ENCODE assay signal across 13 cellular contexts in genomic region chr4:123606946-123607542, GRCh38.
DNase-seq lines count a peak whose midpoint lies in the region; ATAC-seq and TF ChIP-seq lines count a peak whose summit lies in the region.
"Had no signal": no experiment of that assay in that cellular context is flagged by ENCODE, and none has a peak within 500 bp of the region (broad histone marks: within the 10 kb centered on the region; RNA-seq: fewer than 3 reads in every experiment).

No MANE protein-coding gene starts in this region.

- CTCF ChIA-PET in activated CD8-positive, alpha-beta T cell treated with anti-CD3 and anti-CD28 coated beads, Interleukin-2, amount 10 ng/mL, durations not matched to agents 7 days and 5 days (lab: Charles Lee) = interaction anchor here (0.6 to 3.2 kb wide), 8 partner anchors 8 to 207 kb away, joined by 3 to 14 read pairs (median 3); no protein-coding TSS in a partner anchor

- no peak overlapping the region for H2AFZ ChIP-seq in DND-41 (ENCODE audit: low read depth, low read length)

- no peak for TF ChIP-seq CTCF in DND-41 (IDR thresholded peaks at IDR 0.05; ENCODE audit: borderline replicate concordance, extremely low read depth, low read length, poor library complexity, severe bottlenecking)
- TF ChIP-seq CTCF in brain microvascular endothelial cell (IDR thresholded peaks at IDR 0.05; ENCODE audit: low read depth, low read length, missing control alignments) = no peak

- in situ Hi-C loops in brain microvascular endothelial cell (cut with HindIII; ENCODE audit: low pct_ligation_motif_present, low sequenced_read_pairs) = no loop called here

- H3K27ac ChIP-seq in DND-41 (ENCODE audit: low read length) (no peak overlapping the region), brain microvascular endothelial cell (no peak overlapping the region)
- H3K27ac ChIP-seq: colonic mucosa, testis had no signal

- H3K27me3 ChIP-seq in DND-41 (ENCODE audit: insufficient read depth, low read length, poor library complexity) (no peaks in the 10 kb centered on the region), brain microvascular endothelial cell (replicated peaks) (no peaks in the 10 kb centered on the region)
- H3K27me3 ChIP-seq: colonic mucosa, heart left ventricle, testis had no signal

- ATAC-seq in DND-41 (ENCODE audit: insufficient read depth, low read depth) (peak; percentile 50; the same call in 1 of the 3 replicates), GM21367 (IDR thresholded peaks at IDR 0.05; ENCODE audit: unreplicated experiment) (peak; percentile 70), HG03342 (IDR thresholded peaks at IDR 0.05; ENCODE audit: unreplicated experiment) (peak; percentile 70), SK-N-SH treated with all-trans-retinoic acid at 6 μM for 48 hours (no peak)
- ATAC-seq in activated CD8-positive, alpha-beta T cell treated with anti-CD3 and anti-CD28 coated beads, Interleukin-2, amount 10 ng/mL, durations not matched to agents 7 days and 5 days = peak; percentile 72
- no peak for ATAC-seq in activated CD4-positive, CD25-positive, alpha-beta regulatory T cell treated with anti-CD3 and anti-CD28 coated beads, Interleukin-2, amount 50 U/mL, for 24 hours

- peak overlapping the region; percentile 44 for H3K4me3 Mint-ChIP-seq in activated CD8-positive, alpha-beta T cell treated with anti-CD3 and anti-CD28 coated beads, Interleukin-2, amount 10 ng/mL, durations not matched to agents 7 days and 5 days
- H3K4me3 Mint-ChIP-seq: B cell had no signal

- H3K36me3 Mint-ChIP-seq in activated CD8-positive, alpha-beta T cell treated with anti-CD3 and anti-CD28 coated beads, Interleukin-2, amount 10 ng/mL, durations not matched to agents 7 days and 5 days (ENCODE audit: low read depth) = peaks cover 21% of the 10 kb centered on the region

- POLR2A ChIA-PET in activated CD8-positive, alpha-beta T cell treated with anti-CD3 and anti-CD28 coated beads, Interleukin-2, amount 10 ng/mL, durations not matched to agents 7 days and 5 days (lab: Charles Lee) = interaction anchor here (0.6 to 1.2 kb wide), 3 partner anchors 12 to 210 kb away, joined by 3 read pairs; partner anchors contain the start of gene SPRY1

- H3K9me3 Mint-ChIP-seq in activated CD8-positive, alpha-beta T cell treated with anti-CD3 and anti-CD28 coated beads, Interleukin-2, amount 10 ng/mL, durations not matched to agents 7 days and 5 days (ENCODE audit: insufficient read depth) = peaks cover 15% of the 10 kb centered on the region

- no peaks in the 10 kb centered on the region for H4K20me1 ChIP-seq in DND-41 (ENCODE audit: insufficient read depth, low read length)

- no peak overlapping the region for H3K4me2 ChIP-seq in DND-41 (ENCODE audit: insufficient read depth, low read length)

- H3K36me3 ChIP-seq in DND-41 (ENCODE audit: insufficient read depth, low read length) (no peaks in the 10 kb centered on the region), brain microvascular endothelial cell (replicated peaks) (no peaks in the 10 kb centered on the region)
- H3K36me3 ChIP-seq: colonic mucosa, heart left ventricle had no signal

- H3K4me3 ChIP-seq in DND-41 (ENCODE audit: low read depth in 1 of 2, low read length in 2 of 2) (no peak overlapping the region), brain microvascular endothelial cell (ENCODE audit: low read depth, low read length) (no peak overlapping the region)
- H3K4me3 ChIP-seq: colonic mucosa, heart left ventricle, testis had no signal

- no peaks in the 10 kb centered on the region for H3K79me2 ChIP-seq in DND-41 (ENCODE audit: insufficient read depth, low read length)

- H3K4me1 Mint-ChIP-seq in activated CD8-positive, alpha-beta T cell treated with anti-CD3 and anti-CD28 coated beads, Interleukin-2, amount 10 ng/mL, durations not matched to agents 7 days and 5 days (ENCODE audit: low read depth) = peaks cover 65% of the 10 kb centered on the region

- DNase-seq in DND-41 = no peak
- DNase-seq in activated CD8-positive, alpha-beta T cell treated with anti-CD3 and anti-CD28 coated beads, Interleukin-2, amount 10 ng/mL, durations not matched to agents 7 days and 5 days = peak; percentile 57
- no peak for DNase-seq in brain microvascular endothelial cell
- no peak for DNase-seq in NCI-H187 treated with DMSO at 0.1 percent for 48 hours (lab: John Stamatoyannopoulos, UW)
- DNase-seq: colonic mucosa, heart left ventricle, NCI-H345, testis had no signal

- H3K27ac Mint-ChIP-seq in activated CD8-positive, alpha-beta T cell treated with anti-CD3 and anti-CD28 coated beads, Interleukin-2, amount 10 ng/mL, durations not matched to agents 7 days and 5 days = peak overlapping the region; percentile 93
- H3K27ac Mint-ChIP-seq: B cell had no signal

- H3K9me3 ChIP-seq in DND-41 (ENCODE audit: insufficient read depth, low read length, severe bottlenecking) = no peaks in the 10 kb centered on the region
- H3K9me3 ChIP-seq: colonic mucosa, heart left ventricle, testis had no signal

- H3K9ac ChIP-seq in DND-41 (ENCODE audit: low read depth, low read length) = no peak overlapping the region

- peaks cover 19% of the 10 kb centered on the region for H3K4me1 ChIP-seq in DND-41 (ENCODE audit: insufficient read depth, low read length)
- H3K4me1 ChIP-seq: colonic mucosa, testis had no signal

- H3K27me3 Mint-ChIP-seq in activated CD8-positive, alpha-beta T cell treated with anti-CD3 and anti-CD28 coated beads, Interleukin-2, amount 10 ng/mL, durations not matched to agents 7 days and 5 days (ENCODE audit: low read depth) = no peaks in the 10 kb centered on the region

TF ChIP-seq in SK-N-SH treated with all-trans-retinoic acid at 6 μM for 48 hours, 23 proteins besides CTCF, POLR2A, EP300 and RAD21:
- TF ChIP-seq ZNF565 (CRISPR knock-in tag; conservative IDR thresholded peaks at IDR 0.05; ENCODE audit: low read depth) (no peak), ESRRG (CRISPR knock-in tag; IDR thresholded peaks at IDR 0.05) (no peak), TOX (CRISPR knock-in tag; IDR thresholded peaks at IDR 0.05; ENCODE audit: borderline replicate concordance) (no peak), ZNF8 (CRISPR knock-in tag; IDR thresholded peaks at IDR 0.05) (no peak), GLIS3 (CRISPR knock-in tag; IDR thresholded peaks at IDR 0.05) (no peak), PATZ1 (CRISPR knock-in tag; IDR thresholded peaks at IDR 0.05; ENCODE audit: borderline replicate concordance) (no peak), ARNTL (CRISPR knock-in tag; IDR thresholded peaks at IDR 0.05; ENCODE audit: borderline replicate concordance, low read depth) (no peak), ZC3H10 (CRISPR knock-in tag; IDR thresholded peaks at IDR 0.05) (no peak)

Comparison
In these comparisons a context has a peak if more than half of its experiments do, and no peak if none do; other contexts are left out.
1. ATAC-seq: peak in DND-41 (single experiment), GM21367 (single experiment), HG03342 (single experiment) and activated CD8-positive, alpha-beta T cell treated with anti-CD3 and anti-CD28 coated beads, Interleukin-2, amount 10 ng/mL, durations not matched to agents 7 days and 5 days (single experiment); none in SK-N-SH treated with all-trans-retinoic acid at 6 μM for 48 hours (single experiment) and activated CD4-positive, CD25-positive, alpha-beta regulatory T cell treated with anti-CD3 and anti-CD28 coated beads, Interleukin-2, amount 50 U/mL, for 24 hours (0 of 2).